In genomic region chr9:81656004-81656403, GRCh38 we compare ENCODE assay signal across 12 cellular contexts. TPM values are rescaled to one million over a fixed set of nuclear protein-coding genes. Genes with fewer than 3 reads are reported as not detected.
DNase-seq lines count a peak whose midpoint lies in the region; ATAC-seq, FAIRE-seq and TF ChIP-seq lines count a peak whose summit lies in the region.
"Had no signal": no experiment of that assay in that cellular context is flagged by ENCODE, and none has a peak within 500 bp of the region (broad histone marks: within the 10 kb centered on the region; RNA-seq: fewer than 3 reads in every experiment).

No MANE protein-coding gene starts in this region.

- H3K79me2 ChIP-seq in endothelial cell of umbilical vein (ENCODE audit: control insufficient read depth, insufficient read depth, low read length), result peaks cover 26% of the 10 kb centered on the region

- no peak overlapping the region for H3K9ac ChIP-seq in BLaER1
- no peak overlapping the region for H3K9ac ChIP-seq in endothelial cell of umbilical vein (replicated peaks; ENCODE audit: extremely low read depth, insufficient read depth, low read length)

- ATAC-seq in GM19455 (IDR thresholded peaks at IDR 0.05; ENCODE audit: unreplicated experiment) (peak; percentile 91), HG03280 (IDR thresholded peaks at IDR 0.05; ENCODE audit: unreplicated experiment) (peak; percentile 94)

- H3K9me1 ChIP-seq in endothelial cell of umbilical vein (replicated peaks; ENCODE audit: control insufficient read depth, extremely low read depth, insufficient read depth, low read length), result no peaks in the 10 kb centered on the region

- no peak overlapping the region for H2AFZ ChIP-seq in endothelial cell of umbilical vein (ENCODE audit: low read depth, low read length)

- H3K4me3 ChIP-seq in BLaER1 (no peak overlapping the region), endothelial cell of umbilical vein (replicated peaks in 1 of 3; ENCODE audit: insufficient read depth in 1 of 3, low read depth in 1 of 3, low read length in 3 of 3) (no peak overlapping the region)

- no peak overlapping the region for H3K27ac ChIP-seq in BLaER1
- peak overlapping the region; percentile 64 for H3K27ac ChIP-seq in endothelial cell of umbilical vein (ENCODE audit: insufficient read depth, low read depth, low read length)

- no peak for TF ChIP-seq CTCF in endothelial cell of umbilical vein (IDR thresholded peaks at IDR 0.05; ENCODE audit: extremely low read depth in 1 of 2, insufficient read depth in 1 of 2, low read depth in 1 of 2, low read length in 2 of 2)

- dilution Hi-C loops in endothelial cell of umbilical vein (cut with MboI; ENCODE audit: extremely low pct_ligation_motif_present, low sequenced_read_pairs), result no loop called here

- peaks cover 77% of the 10 kb centered on the region for H3K36me3 ChIP-seq in BLaER1
- H3K36me3 ChIP-seq in endothelial cell of umbilical vein (ENCODE audit: control insufficient read depth in 2 of 2, extremely low read depth in 1 of 2, insufficient read depth in 2 of 2, low read length in 2 of 2), result peaks cover 0 to 7% of the 10 kb centered on the region in 2 experiments

- H3K4me2 ChIP-seq in BLaER1 (peak overlapping the region; percentile 44), endothelial cell of umbilical vein (ENCODE audit: insufficient read depth, low read length) (peak overlapping the region; percentile 51)

- H3K27me3 ChIP-seq in BLaER1, result no peaks in the 10 kb centered on the region
- no peaks in the 10 kb centered on the region for H3K27me3 ChIP-seq in endothelial cell of umbilical vein (ENCODE audit: control insufficient read depth in 2 of 2, insufficient read depth in 2 of 2, low read length in 2 of 2)

- intact Hi-C loops in endothelial cell of umbilical vein (cut with micrococcal nuclease), result loop anchor here (2.0 kb wide), 1 partner anchor 59 kb away; no protein-coding TSS in a partner anchor

- DNase-seq in endothelial cell of umbilical vein (ENCODE audit: low read depth, low spot score) (peak; percentile 52), DMS 273 (lab: John Stamatoyannopoulos, UW; ENCODE audit: unreplicated experiment) (no peak), occipital lobe (lab: John Stamatoyannopoulos, UW) (no peak), urothelium cell line (ENCODE audit: low spot score) (no peak)
- DNase-seq in stimulated activated naive CD4-positive, alpha-beta T cell treated with Interleukin-2 at 50 U/mL for 16 hours (lab: John Stamatoyannopoulos, UW), result no peak
- DNase-seq: activated CD4-positive, CD25-positive, alpha-beta regulatory T cell; CD4-positive, alpha-beta T cell; NCI-H1417 treated with DMSO at 0.1 percent for 48 hours had no signal

- H3K9me3 ChIP-seq in BLaER1 (peaks cover 4% of the 10 kb centered on the region; the same call in 1 of the 2 replicates), endothelial cell of umbilical vein (replicated peaks; ENCODE audit: control insufficient read depth, insufficient read depth, low read length) (no peaks in the 10 kb centered on the region)

- BruUV-seq in endothelial cell of umbilical vein (replicated peaks; lab: Mats Ljungman, UMichigan), result no TSS peak

- H4K20me1 ChIP-seq in BLaER1, result peaks cover 99% of the 10 kb centered on the region
- no peaks in the 10 kb centered on the region for H4K20me1 ChIP-seq in endothelial cell of umbilical vein (replicated peaks; ENCODE audit: control insufficient read depth, extremely low read depth, insufficient read depth, low read length)

- H3K4me1 ChIP-seq in BLaER1 (peaks cover 19% of the 10 kb centered on the region), endothelial cell of umbilical vein (ENCODE audit: control insufficient read depth, extremely low read depth, insufficient read depth, low read length) (peaks cover 36% of the 10 kb centered on the region)

- POLR2A ChIA-PET in endothelial cell of umbilical vein (lab: Charles Lee), result no interaction called here

- peak; percentile 48 for TF ChIP-seq POLR2A in endothelial cell of umbilical vein (IDR thresholded peaks at IDR 0.05; ENCODE audit: low read depth, low read length)

- FAIRE-seq in endothelial cell of umbilical vein (lab: Jason Lieb, UNC) (peak; percentile 84), urothelium cell line (lab: Jason Lieb, UNC) (no peak)
- FAIRE-seq: H1 had no signal

- CTCF ChIA-PET in endothelial cell of umbilical vein (lab: Charles Lee), result no interaction called here

TF ChIP-seq in endothelial cell of umbilical vein, 7 proteins besides CTCF, POLR2A, EP300 and RAD21:
- peak; percentile 86 for TF ChIP-seq POLR2AphosphoS5 (IDR thresholded peaks at IDR 0.05; ENCODE audit: insufficient read depth, low read depth, low read length)
- peak; percentile 49 for TF ChIP-seq GATA2 (IDR thresholded peaks at IDR 0.05; ENCODE audit: insufficient read depth, insufficient read length, low read depth, low read length)
- no peak for TF ChIP-seq MAX (IDR thresholded peaks at IDR 0.05; ENCODE audit: insufficient read depth, insufficient read length)
- peak; percentile 28 for TF ChIP-seq JUN (IDR thresholded peaks at IDR 0.05; ENCODE audit: borderline replicate concordance, insufficient read depth, insufficient read length, low read depth)
- TF ChIP-seq FOS (IDR thresholded peaks at IDR 0.05; ENCODE audit: borderline replicate concordance, insufficient read depth, low read length), result peak; percentile 59

RNA-seq across cellular contexts. Expression of gene TLE1, which starts 33.3 kb away (rescaled TPM):
- total RNA-seq in endothelial cell of umbilical vein (58.2 and 60.8 TPM in 2 replicates), occipital lobe (49.4 TPM)
- polyA plus RNA-seq in endothelial cell of umbilical vein, result 54.6 and 55.0 TPM in 2 replicates
- 50.4 and 55.6 TPM in 2 replicates for polyA plus RNA-seq in endothelial cell of umbilical vein (2011; cell fraction: cytosol; rRNA removed)
- 67.2 and 67.7 TPM in 2 replicates for polyA plus RNA-seq in endothelial cell of umbilical vein (2011; cell fraction: nucleus; rRNA removed)
- polyA plus RNA-seq in endothelial cell of umbilical vein (2012), result 46.0 and 50.3 TPM in 2 replicates
- polyA minus RNA-seq in endothelial cell of umbilical vein, result 59.1 and 65.1 TPM in 2 replicates
- polyA minus RNA-seq in endothelial cell of umbilical vein (2011; cell fraction: cytosol; rRNA and poly(A)+ RNA removed), result not detected
- polyA minus RNA-seq in endothelial cell of umbilical vein (2011; cell fraction: nucleus; rRNA and poly(A)+ RNA removed), result 57.3 and 57.5 TPM in 2 replicates
